ENCODE assay signal across 31 cellular contexts in genomic region chr3:118765636-118766305, GRCh38.
"Had no signal": no experiment of that assay in that cellular context is flagged by ENCODE, and none has a peak within 500 bp of the region (broad histone marks: within the 10 kb centered on the region; RNA-seq: fewer than 3 reads in every experiment).

No MANE protein-coding gene starts in this region.

- ATAC-seq: activated naive CD4-positive, alpha-beta T cell treated with anti-CD3 and anti-CD28 coated beads, Interleukin-2, amount 50 U/mL, for 72 hours; activated naive CD8-positive, alpha-beta T cell treated with anti-CD3 and anti-CD28 coated beads, Interleukin-2, amount 50 U/mL, for 24 hours; activated T-cell treated with anti-CD3 and anti-CD28 coated beads, Interleukin-2, amount 50 U/mL, for 4 hours; body of pancreas; Panc1; Right ventricle myocardium inferior; T-cell had no signal

- FAIRE-seq: bronchial epithelial cell had no signal

- H3K4me3 ChIP-seq: ascending aorta, body of pancreas, coronary artery, SK-N-MC had no signal

- H3K36me3 ChIP-seq: ascending aorta had no signal

- DNase-seq: activated CD4-positive, alpha-beta memory T cell treated with anti-CD3 and anti-CD28 coated beads for 36 hours; activated CD4-positive, alpha-beta T cell treated with anti-CD3 and anti-CD28 coated beads, Interleukin-2, amount 10 ng/mL, durations not matched to agents 7 days and 5 days; activated CD4-positive, CD25-positive, alpha-beta regulatory T cell; activated CD8-positive, alpha-beta memory T cell treated with anti-CD3 and anti-CD28 coated beads for 24 hours; activated effector memory CD4-positive, alpha-beta T cell treated with anti-CD3 and anti-CD28 coated beads, Interleukin-2, amount 50 U/mL, for 16 hours; activated naive CD4-positive, alpha-beta T cell treated with Interleukin-2 at 50 U/mL for 16 hours; activated naive CD8-positive, alpha-beta T cell treated with anti-CD3 and anti-CD28 coated beads, Interleukin-2, amount 50 U/mL, for 24 hours; activated T-cell treated with anti-CD3 and anti-CD28 coated beads, Interleukin-2, amount 50 U/mL, for 4 hours; amniotic stem cell; body of pancreas; central memory CD4-positive, alpha-beta T cell; NCI-H1092; NCI-H1417 treated with DMSO at 0.1 percent for 48 hours; NCI-H1694; NCI-H2029; NCI-H2107; NCI-H446; NCI-H526; NCI-H774; RPMI8226; T-cell; T-helper 2 cell; T1000 had no signal

- H3K4me1 ChIP-seq: ascending aorta, body of pancreas had no signal

- H3K9me3 ChIP-seq: ascending aorta, body of pancreas had no signal

- H3K27me3 ChIP-seq: ascending aorta, body of pancreas had no signal

- H3K27ac ChIP-seq: ascending aorta, body of pancreas, coronary artery, SK-N-MC, VCaP had no signal
